ENCODE assay signal across 1 cellular context in the genomic region with DNA sequence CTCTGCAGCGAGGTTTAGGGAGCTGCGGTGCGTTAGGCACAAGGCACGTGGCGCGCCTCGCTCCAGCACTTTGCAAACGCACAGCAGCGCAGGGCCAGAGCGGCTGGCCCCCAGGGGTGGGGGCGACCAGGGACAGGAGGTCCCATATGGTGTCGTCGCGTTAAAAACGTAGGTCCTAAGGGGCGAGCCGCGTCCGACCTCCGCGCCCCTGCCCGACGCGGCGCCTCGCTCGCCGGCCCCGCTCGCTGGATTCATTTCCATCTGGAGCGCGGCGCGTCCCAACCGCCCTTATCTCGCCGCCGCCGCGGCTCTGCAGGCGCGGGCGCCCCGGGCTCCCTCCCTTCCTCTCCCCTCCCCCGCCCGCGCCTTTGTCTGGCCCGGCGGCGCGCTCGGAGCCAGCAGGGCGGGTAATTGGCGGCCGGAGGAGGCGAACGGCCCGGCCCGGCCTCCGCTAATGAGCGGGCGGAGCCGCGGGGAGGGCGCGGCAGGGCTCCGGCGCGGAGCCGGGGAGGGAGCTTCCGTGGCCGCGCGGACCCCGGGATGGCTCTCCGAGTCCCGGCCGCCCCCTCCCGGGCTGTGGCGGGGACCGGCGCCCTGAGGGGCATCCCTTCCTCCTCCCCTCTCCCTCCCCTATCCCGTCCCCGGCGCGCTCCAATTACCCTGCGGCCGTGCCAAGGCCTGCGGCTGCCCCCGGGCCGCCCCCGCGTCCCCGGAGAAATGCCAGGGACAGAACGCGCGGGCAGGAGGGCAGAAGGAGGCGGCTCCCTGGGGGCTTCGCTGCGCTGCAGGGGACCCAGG.
TF ChIP-seq lines count a peak whose summit lies in the region.

No MANE protein-coding gene starts in this region.

TF ChIP-seq in K562, 482 proteins besides CTCF, POLR2A, EP300 and RAD21 (continued from another document and continues in another):
- no peak for TF ChIP-seq HCFC1 (IDR thresholded peaks at IDR 0.05; ENCODE audit: low read depth, low read length)
- no peak for TF ChIP-seq SETDB1 (IDR thresholded peaks at IDR 0.05; ENCODE audit: low read length)
- peak; percentile 14; the same call in 1 of the 2 replicates for TF ChIP-seq TEAD4 (IDR thresholded peaks at IDR 0.05; ENCODE audit: low read length)
- TF ChIP-seq TEAD4 (CRISPR knock-in tag; IDR thresholded peaks at IDR 0.05; ENCODE audit: borderline replicate concordance), result no peak
- TF ChIP-seq ZNF764 (CRISPR knock-in tag; IDR thresholded peaks at IDR 0.05; ENCODE audit: low read depth), result no peak
- TF ChIP-seq CGGBP1 (CRISPR knock-in tag; IDR thresholded peaks at IDR 0.05), result peak; percentile 54; the same call in 1 of the 2 replicates
- no peak for TF ChIP-seq SRF (CRISPR knock-in tag; IDR thresholded peaks at IDR 0.05)
- TF ChIP-seq KDM5B (IDR thresholded peaks at IDR 0.05; ENCODE audit: insufficient replicate concordance, low read depth, low read length), result no peak
- TF ChIP-seq ZNF175 (CRISPR knock-in tag; IDR thresholded peaks at IDR 0.05; ENCODE audit: low read depth), result no peak
- TF ChIP-seq WHSC1 (IDR thresholded peaks at IDR 0.05; ENCODE audit: low read length), result no peak
- 0 out of 2 replicates have a peak, but pooled peaks have one; percentile 13 for TF ChIP-seq FOXP1 (CRISPR knock-in tag; IDR thresholded peaks at IDR 0.05)
- TF ChIP-seq, protein P1, sequence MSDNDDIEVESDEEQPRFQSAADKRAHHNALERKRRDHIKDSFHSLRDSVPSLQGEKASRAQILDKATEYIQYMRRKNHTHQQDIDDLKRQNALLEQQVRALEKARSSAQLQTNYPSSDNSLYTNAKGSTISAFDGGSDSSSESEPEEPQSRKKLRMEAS (CRISPR knock-in tag; IDR thresholded peaks at IDR 0.05), result peak; percentile 94
- TF ChIP-seq RFX5 (IDR thresholded peaks at IDR 0.05; ENCODE audit: low read depth, low read length), result no peak
- no peak for TF ChIP-seq SRSF9 (IDR thresholded peaks at IDR 0.05; ENCODE audit: borderline replicate concordance, low read depth, low read length)
- no peak for TF ChIP-seq ZFP30 (CRISPR knock-in tag; IDR thresholded peaks at IDR 0.05; ENCODE audit: borderline replicate concordance)
- TF ChIP-seq ZNF512 (tag; IDR thresholded peaks at IDR 0.05), result no peak
- no peak for TF ChIP-seq KLF1 (tag; IDR thresholded peaks at IDR 0.05)
- no peak for TF ChIP-seq ARID4B (CRISPR knock-in tag; IDR thresholded peaks at IDR 0.05)
- no peak for TF ChIP-seq EZH2 (IDR thresholded peaks at IDR 0.05; ENCODE audit: borderline replicate concordance, low read depth, low read length)
- TF ChIP-seq NFYB (IDR thresholded peaks at IDR 0.05; ENCODE audit: extremely low read depth, insufficient read length), result no peak
- no peak; the same call in 1 of the 2 replicates for TF ChIP-seq MAFG (tag; conservative IDR thresholded peaks at IDR 0.05)
- TF ChIP-seq POLR2H (tag; IDR thresholded peaks at IDR 0.05; ENCODE audit: low read depth), result no peak
- TF ChIP-seq ZNF316 (IDR thresholded peaks at IDR 0.05), result no peak
- no peak for TF ChIP-seq ZNF75A (CRISPR knock-in tag; IDR thresholded peaks at IDR 0.05)
- TF ChIP-seq SAFB (IDR thresholded peaks at IDR 0.05; ENCODE audit: borderline replicate concordance, low read depth, low read length), result no peak
- TF ChIP-seq, protein P2, sequence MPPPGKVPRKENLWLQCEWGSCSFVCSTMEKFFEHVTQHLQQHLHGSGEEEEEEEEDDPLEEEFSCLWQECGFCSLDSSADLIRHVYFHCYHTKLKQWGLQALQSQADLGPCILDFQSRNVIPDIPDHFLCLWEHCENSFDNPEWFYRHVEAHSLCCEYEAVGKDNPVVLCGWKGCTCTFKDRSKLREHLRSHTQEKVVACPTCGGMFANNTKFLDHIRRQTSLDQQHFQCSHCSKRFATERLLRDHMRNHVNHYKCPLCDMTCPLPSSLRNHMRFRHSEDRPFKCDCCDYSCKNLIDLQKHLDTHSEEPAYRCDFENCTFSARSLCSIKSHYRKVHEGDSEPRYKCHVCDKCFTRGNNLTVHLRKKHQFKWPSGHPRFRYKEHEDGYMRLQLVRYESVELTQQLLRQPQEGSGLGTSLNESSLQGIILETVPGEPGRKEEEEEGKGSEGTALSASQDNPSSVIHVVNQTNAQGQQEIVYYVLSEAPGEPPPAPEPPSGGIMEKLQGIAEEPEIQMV (tag; conservative IDR thresholded peaks at IDR 0.05; ENCODE audit: low read depth), result no peak
- no peak for TF ChIP-seq PRPF4 (IDR thresholded peaks at IDR 0.05; ENCODE audit: insufficient read depth, low read depth, low read length, poor library complexity, severe bottlenecking)
- TF ChIP-seq DPF2 (IDR thresholded peaks at IDR 0.05), result peak; percentile 14; the same call in 1 of the 2 replicates
- no peak for TF ChIP-seq CHD4 (IDR thresholded peaks at IDR 0.05; ENCODE audit: insufficient read depth, insufficient replicate concordance, low read depth, low read length, poor library complexity, severe bottlenecking)
- no peak for TF ChIP-seq DDX20 (tag; IDR thresholded peaks at IDR 0.05; ENCODE audit: low read depth)
- TF ChIP-seq STAT5A (IDR thresholded peaks at IDR 0.05; ENCODE audit: borderline replicate concordance, low read length), result no peak
- no peak for TF ChIP-seq PHF20 (IDR thresholded peaks at IDR 0.05; ENCODE audit: partially characterized antibody)
- no peak for TF ChIP-seq ATF2 (CRISPR knock-in tag; IDR thresholded peaks at IDR 0.05)
- TF ChIP-seq CREM (IDR thresholded peaks at IDR 0.05; ENCODE audit: low read depth), result no peak
- TF ChIP-seq GABPA (tag; conservative IDR thresholded peaks at IDR 0.05; ENCODE audit: low read depth), result no peak
- peak; percentile 89 for TF ChIP-seq CCNT2 (IDR thresholded peaks at IDR 0.05; ENCODE audit: borderline replicate concordance, extremely low read depth, insufficient read length, low read depth, low read length)
- TF ChIP-seq ATF6 (CRISPR knock-in tag; IDR thresholded peaks at IDR 0.05), result 0 out of 2 replicates have a peak, but pooled peaks have one; percentile 52
- no peak for TF ChIP-seq SP2 (IDR thresholded peaks at IDR 0.05; ENCODE audit: extremely low read depth, low read depth, low read length, poor library complexity, severe bottlenecking)
- no peak for TF ChIP-seq ZNF668 (CRISPR knock-in tag; IDR thresholded peaks at IDR 0.05)
- no peak for TF ChIP-seq HOXB6 (CRISPR knock-in tag; IDR thresholded peaks at IDR 0.05; ENCODE audit: borderline replicate concordance)
- TF ChIP-seq KLF10 (CRISPR knock-in tag; IDR thresholded peaks at IDR 0.05), result no peak
- no peak for TF ChIP-seq NFRKB (IDR thresholded peaks at IDR 0.05; ENCODE audit: low read depth)
- TF ChIP-seq ZNF830 (CRISPR knock-in tag; IDR thresholded peaks at IDR 0.05), result no peak
- peak; percentile 74 for TF ChIP-seq HMGN3 (IDR thresholded peaks at IDR 0.05; ENCODE audit: borderline replicate concordance, extremely low read depth, insufficient read length, low read depth, low read length)
- no peak for TF ChIP-seq RBM17 (IDR thresholded peaks at IDR 0.05; ENCODE audit: borderline replicate concordance, low read depth, low read length)
- no peak for TF ChIP-seq ILK (tag; IDR thresholded peaks at IDR 0.05; ENCODE audit: borderline replicate concordance, low read depth)
- TF ChIP-seq PRMT5 (CRISPR knock-in tag; IDR thresholded peaks at IDR 0.05), result no peak
- no peak for TF ChIP-seq NCOA1 (IDR thresholded peaks at IDR 0.05; ENCODE audit: low read depth)
- no peak for TF ChIP-seq ZC3H8 (IDR thresholded peaks at IDR 0.05)
- TF ChIP-seq, protein P3, sequence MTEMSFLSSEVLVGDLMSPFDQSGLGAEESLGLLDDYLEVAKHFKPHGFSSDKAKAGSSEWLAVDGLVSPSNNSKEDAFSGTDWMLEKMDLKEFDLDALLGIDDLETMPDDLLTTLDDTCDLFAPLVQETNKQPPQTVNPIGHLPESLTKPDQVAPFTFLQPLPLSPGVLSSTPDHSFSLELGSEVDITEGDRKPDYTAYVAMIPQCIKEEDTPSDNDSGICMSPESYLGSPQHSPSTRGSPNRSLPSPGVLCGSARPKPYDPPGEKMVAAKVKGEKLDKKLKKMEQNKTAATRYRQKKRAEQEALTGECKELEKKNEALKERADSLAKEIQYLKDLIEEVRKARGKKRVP (CRISPR knock-in tag; IDR thresholded peaks at IDR 0.05), result no peak
- 0 out of 2 replicates have a peak, but pooled peaks have one; percentile 59 for TF ChIP-seq HDAC6 (IDR thresholded peaks at IDR 0.05; ENCODE audit: low read depth, low read length)
- no peak for TF ChIP-seq ZNF445 (CRISPR knock-in tag; IDR thresholded peaks at IDR 0.05; ENCODE audit: low read depth)
- TF ChIP-seq, protein P4, sequence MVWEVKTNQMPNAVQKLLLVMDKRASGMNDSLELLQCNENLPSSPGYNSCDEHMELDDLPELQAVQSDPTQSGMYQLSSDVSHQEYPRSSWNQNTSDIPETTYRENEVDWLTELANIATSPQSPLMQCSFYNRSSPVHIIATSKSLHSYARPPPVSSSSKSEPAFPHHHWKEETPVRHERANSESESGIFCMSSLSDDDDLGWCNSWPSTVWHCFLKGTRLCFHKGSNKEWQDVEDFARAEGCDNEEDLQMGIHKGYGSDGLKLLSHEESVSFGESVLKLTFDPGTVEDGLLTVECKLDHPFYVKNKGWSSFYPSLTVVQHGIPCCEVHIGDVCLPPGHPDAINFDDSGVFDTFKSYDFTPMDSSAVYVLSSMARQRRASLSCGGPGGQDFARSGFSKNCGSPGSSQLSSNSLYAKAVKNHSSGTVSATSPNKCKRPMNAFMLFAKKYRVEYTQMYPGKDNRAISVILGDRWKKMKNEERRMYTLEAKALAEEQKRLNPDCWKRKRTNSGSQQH (CRISPR knock-in tag; IDR thresholded peaks at IDR 0.05), result no peak
- TF ChIP-seq, protein P5, sequence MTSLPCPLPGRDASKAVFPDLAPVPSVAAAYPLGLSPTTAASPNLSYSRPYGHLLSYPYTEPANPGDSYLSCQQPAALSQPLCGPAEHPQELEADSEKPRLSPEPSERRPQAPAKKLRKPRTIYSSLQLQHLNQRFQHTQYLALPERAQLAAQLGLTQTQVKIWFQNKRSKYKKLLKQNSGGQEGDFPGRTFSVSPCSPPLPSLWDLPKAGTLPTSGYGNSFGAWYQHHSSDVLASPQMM (CRISPR knock-in tag; IDR thresholded peaks at IDR 0.05), result no peak
